17 cellular contexts compared by ENCODE assay signal in genomic region chr9:80004687-80005086, GRCh38.
"Had no signal": no experiment of that assay in that cellular context is flagged by ENCODE, and none has a peak within 500 bp of the region (broad histone marks: within the 10 kb centered on the region; RNA-seq: fewer than 3 reads in every experiment).

No MANE protein-coding gene starts in this region.

- H3K27ac ChIP-seq: gastrocnemius medialis, heart right ventricle, tibial nerve, uterus had no signal

- ATAC-seq: activated CD8-positive, alpha-beta memory T cell treated with anti-CD3 and anti-CD28 coated beads, Interleukin-2, amount 10 ng/mL, durations not matched to agents 7 days and 5 days; effector memory CD8-positive, alpha-beta T cell; gastrocnemius medialis; heart right ventricle; naive thymus-derived CD4-positive, alpha-beta T cell had no signal

- H3K4me1 ChIP-seq: heart right ventricle, tibial nerve, uterus had no signal

- DNase-seq: activated CD4-positive, alpha-beta memory T cell treated with anti-CD3 and anti-CD28 coated beads for 36 hours; activated CD4-positive, alpha-beta T cell treated with anti-CD3 and anti-CD28 coated beads for 1 hour; activated CD8-positive, alpha-beta memory T cell treated with anti-CD3 and anti-CD28 coated beads, Interleukin-2, amount 10 ng/mL, durations not matched to agents 7 days and 5 days; activated T-cell treated with anti-CD3 and anti-CD28 coated beads, Interleukin-2, amount 50 U/mL, for 1 hour; cerebellar nuclear complex; effector memory CD8-positive, alpha-beta T cell; gastrocnemius medialis; heart right ventricle; mammary epithelial cell; naive thymus-derived CD4-positive, alpha-beta T cell; retina; stimulated activated CD4-positive, alpha-beta T cell treated with anti-CD3 and anti-CD28 coated beads, Interleukin-15, amount 100 ng/mL, for 24 hours; stimulated activated CD4-positive, alpha-beta T cell treated with anti-CD3 and anti-CD28 coated beads, Interleukin-4, amount 100 ng/mL, for 24 hours; stimulated activated naive CD4-positive, alpha-beta T cell; substantia nigra; uterus had no signal

- H3K4me3 ChIP-seq: gastrocnemius medialis, heart right ventricle, tibial nerve, uterus had no signal

- H3K9me3 ChIP-seq: gastrocnemius medialis, tibial nerve, uterus had no signal

- H3K27me3 ChIP-seq: gastrocnemius medialis, heart right ventricle, tibial nerve, uterus had no signal

- H3K36me3 ChIP-seq: gastrocnemius medialis, heart right ventricle, tibial nerve, uterus had no signal
